Comparison of ENCODE assay signal across 14 cellular contexts in the genomic region with DNA sequence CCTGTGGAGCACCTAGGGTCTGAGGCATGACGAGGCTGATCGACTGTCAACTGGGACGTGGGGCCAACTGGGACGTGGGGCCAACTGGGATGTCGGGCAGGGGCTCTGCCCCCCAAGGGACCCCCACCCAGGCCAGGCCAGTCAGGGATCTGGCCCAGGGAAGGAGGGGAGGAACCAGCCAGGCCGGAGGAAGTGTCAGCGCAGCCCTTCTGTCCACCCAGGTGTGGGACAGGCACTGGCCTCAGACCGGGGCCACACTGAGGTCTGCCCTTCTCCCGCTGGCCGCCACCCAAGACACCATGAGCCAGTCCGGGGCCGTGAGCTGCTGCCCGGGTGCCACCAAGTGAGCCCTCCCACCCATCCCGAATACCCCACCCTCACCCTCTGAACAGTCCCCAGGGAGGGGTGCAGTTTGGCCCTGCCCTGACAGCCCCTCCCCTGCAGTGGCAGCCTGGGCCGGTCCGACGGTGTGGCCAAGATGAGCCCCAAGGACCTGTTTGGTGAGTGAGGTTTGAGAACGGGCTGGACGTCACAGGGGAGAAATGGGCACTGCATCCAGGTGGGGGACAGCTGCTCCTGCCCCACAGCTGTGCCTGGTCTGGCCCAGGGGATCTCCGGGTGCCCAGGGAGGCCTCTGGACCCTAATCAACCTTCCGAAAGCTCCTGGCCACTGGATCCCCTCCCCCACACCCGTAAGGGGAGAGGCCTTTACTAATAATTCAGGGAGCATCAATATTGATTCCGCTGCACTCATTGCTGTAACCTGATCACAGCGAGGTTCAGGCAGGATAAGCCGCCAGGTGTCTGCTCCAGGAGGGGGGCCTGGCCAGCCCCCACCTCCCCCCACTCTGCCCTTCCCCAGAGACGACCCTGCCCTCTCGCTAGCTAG. TPM values are rescaled to one million over a fixed set of nuclear protein-coding genes. Genes with fewer than 3 reads are reported as not detected.
DNase-seq lines count a peak whose midpoint lies in the region; ATAC-seq and TF ChIP-seq lines count a peak whose summit lies in the region.
"Had no signal": no experiment of that assay in that cellular context is flagged by ENCODE, and none has a peak within 500 bp of the region (broad histone marks: within the 10 kb centered on the region; RNA-seq: fewer than 3 reads in every experiment).

No MANE protein-coding gene starts in this region.

- H3K9ac ChIP-seq in mucosa of rectum (ENCODE audit: low read depth in 1 of 2, low read length in 2 of 2) = peak overlapping the region in 1 of 2 donors; percentile 41

- H3K27me3 ChIP-seq in WERI-Rb-1 (ENCODE audit: insufficient read depth, low read depth, severe bottlenecking) = no peaks in the 10 kb centered on the region
- peaks cover 0 to 5% of the 10 kb centered on the region in 2 donors for H3K27me3 ChIP-seq in mucosa of rectum (ENCODE audit: control insufficient read depth in 2 of 2, insufficient read depth in 2 of 2, low read length in 2 of 2)

- no peak overlapping the region for H3K4me3 Mint-ChIP-seq in stimulated activated effector memory CD8-positive, alpha-beta T cell treated with anti-CD3 and anti-CD28 coated beads, Interleukin-12 subunit alpha, Interleukin-12 subunit beta, amount 100 ng/mL, for 72 hours
- H3K4me3 Mint-ChIP-seq: activated CD4-positive, alpha-beta memory T cell treated with anti-CD3 and anti-CD28 coated beads, Interleukin-2, amount 10 ng/mL, durations not matched to agents 7 days and 5 days; activated T-helper 17 cell treated with anti-CD3 and anti-CD28 coated beads, Interleukin-2, amount 50 U/mL, for 72 hours; naive thymus-derived CD4-positive, alpha-beta T cell had no signal

- no peaks in the 10 kb centered on the region for H3K36me3 Mint-ChIP-seq in stimulated activated effector memory CD8-positive, alpha-beta T cell treated with anti-CD3 and anti-CD28 coated beads, Interleukin-12 subunit alpha, Interleukin-12 subunit beta, amount 100 ng/mL, for 72 hours
- no peaks in the 10 kb centered on the region for H3K36me3 Mint-ChIP-seq in activated naive CD4-positive, alpha-beta T cell treated with anti-CD3 and anti-CD28 coated beads, Interleukin-2, amount 50 U/mL, for 72 hours
- H3K36me3 Mint-ChIP-seq: naive thymus-derived CD4-positive, alpha-beta T cell had no signal

- TF ChIP-seq POLR2A in lower leg skin (IDR thresholded peaks at IDR 0.05) = no peak

- H3K27ac ChIP-seq in WERI-Rb-1 (peak overlapping the region; percentile 26; the same call in 1 of the 2 replicates), mucosa of rectum (ENCODE audit: low read depth in 2 of 2, low read length in 2 of 2) (peak overlapping the region; percentile 5 to 70)

- H3K27ac Mint-ChIP-seq in stimulated activated effector memory CD8-positive, alpha-beta T cell treated with anti-CD3 and anti-CD28 coated beads, Interleukin-12 subunit alpha, Interleukin-12 subunit beta, amount 100 ng/mL, for 72 hours = no peak overlapping the region
- H3K27ac Mint-ChIP-seq in activated naive CD4-positive, alpha-beta T cell treated with anti-CD3 and anti-CD28 coated beads, Interleukin-2, amount 50 U/mL, for 72 hours = no peak overlapping the region
- H3K27ac Mint-ChIP-seq: activated CD4-positive, alpha-beta memory T cell treated with anti-CD3 and anti-CD28 coated beads, Interleukin-2, amount 10 ng/mL, durations not matched to agents 7 days and 5 days; activated T-helper 17 cell treated with anti-CD3 and anti-CD28 coated beads, Interleukin-2, amount 50 U/mL, for 72 hours; naive thymus-derived CD4-positive, alpha-beta T cell had no signal

- no peaks in the 10 kb centered on the region for H3K36me3 ChIP-seq in WERI-Rb-1
- no peaks in the 10 kb centered on the region for H3K36me3 ChIP-seq in mucosa of rectum (ENCODE audit: control insufficient read depth in 2 of 2, insufficient read depth in 2 of 2, low read length in 2 of 2)
- H3K36me3 ChIP-seq: BE2C, upper lobe of right lung had no signal

- H3K9me3 ChIP-seq in WERI-Rb-1 (ENCODE audit: severe bottlenecking) (no peaks in the 10 kb centered on the region), mucosa of rectum (ENCODE audit: control insufficient read depth in 2 of 2, low read length in 2 of 2) (no peaks in the 10 kb centered on the region)
- H3K9me3 ChIP-seq: BE2C, upper lobe of right lung had no signal

- DNase-seq in ELF-1 (ENCODE audit: low read depth, low spot score) (peak; percentile 14), WERI-Rb-1 (no peak), lower leg skin (ENCODE audit: low spot score in 2 of 2) (no peak)
- DNase-seq in stimulated activated effector memory CD8-positive, alpha-beta T cell treated with anti-CD3 and anti-CD28 coated beads, Interleukin-12 subunit alpha, Interleukin-12 subunit beta, amount 100 ng/mL, for 72 hours (ENCODE audit: low spot score in 2 of 2) = no peak
- DNase-seq in activated naive CD4-positive, alpha-beta T cell treated with anti-CD3 and anti-CD28 coated beads, Interleukin-2, amount 50 U/mL, for 72 hours (ENCODE audit: low spot score in 2 of 2) = no peak
- DNase-seq: activated CD4-positive, alpha-beta memory T cell treated with anti-CD3 and anti-CD28 coated beads, Interleukin-2, amount 10 ng/mL, durations not matched to agents 7 days and 5 days; anterior cingulate cortex; BE2C; cortex of kidney; naive thymus-derived CD4-positive, alpha-beta T cell; NCI-H2081 treated with DMSO at 0.1 percent for 48 hours; upper lobe of right lung had no signal

- peaks cover 46 to 71% of the 10 kb centered on the region in 2 donors for H3K4me1 ChIP-seq in mucosa of rectum (ENCODE audit: control insufficient read depth in 2 of 2, insufficient read depth in 2 of 2, low read length in 2 of 2)
- H3K4me1 ChIP-seq: BE2C had no signal

- intact Hi-C loops in lower leg skin (cut with DNase I; ENCODE audit: low total_unique reads) = no loop called here

- TF ChIP-seq CTCF in WERI-Rb-1 (IDR thresholded peaks at IDR 0.05; ENCODE audit: low read depth, low read length) (no peak), lower leg skin (IDR thresholded peaks at IDR 0.05) (no peak)

- H3K4me3 ChIP-seq in WERI-Rb-1 (ENCODE audit: low read depth, low read length) = no peak overlapping the region
- H3K4me3 ChIP-seq in mucosa of rectum (ENCODE audit: low read length in 2 of 2) = peak overlapping the region in 1 of 2 donors; percentile 17
- no peak overlapping the region for H3K4me3 ChIP-seq in lower leg skin (ENCODE audit: low read depth, poor library complexity, severe bottlenecking)

- WGBS in lower leg skin, 2 donors = 70 to 72% methylated on average over 25 to 27 of the region's 27 CpGs

- no peak for ATAC-seq in stimulated activated effector memory CD8-positive, alpha-beta T cell treated with anti-CD3 and anti-CD28 coated beads, Interleukin-12 subunit alpha, Interleukin-12 subunit beta, amount 100 ng/mL, for 72 hours
- ATAC-seq in activated naive CD4-positive, alpha-beta T cell treated with anti-CD3 and anti-CD28 coated beads, Interleukin-2, amount 50 U/mL, for 72 hours = no peak
- ATAC-seq: activated T-helper 17 cell treated with anti-CD3 and anti-CD28 coated beads, Interleukin-2, amount 50 U/mL, for 72 hours; naive thymus-derived CD4-positive, alpha-beta T cell; upper lobe of right lung had no signal

- peaks cover 18% of the 10 kb centered on the region for H3K4me1 Mint-ChIP-seq in stimulated activated effector memory CD8-positive, alpha-beta T cell treated with anti-CD3 and anti-CD28 coated beads, Interleukin-12 subunit alpha, Interleukin-12 subunit beta, amount 100 ng/mL, for 72 hours
- H3K4me1 Mint-ChIP-seq: activated T-helper 17 cell treated with anti-CD3 and anti-CD28 coated beads, Interleukin-2, amount 50 U/mL, for 72 hours had no signal

- H3K9me3 Mint-ChIP-seq in stimulated activated effector memory CD8-positive, alpha-beta T cell treated with anti-CD3 and anti-CD28 coated beads, Interleukin-12 subunit alpha, Interleukin-12 subunit beta, amount 100 ng/mL, for 72 hours = no peaks in the 10 kb centered on the region
- H3K9me3 Mint-ChIP-seq in activated naive CD4-positive, alpha-beta T cell treated with anti-CD3 and anti-CD28 coated beads, Interleukin-2, amount 50 U/mL, for 72 hours = no peaks in the 10 kb centered on the region
- H3K9me3 Mint-ChIP-seq: activated CD4-positive, alpha-beta memory T cell treated with anti-CD3 and anti-CD28 coated beads, Interleukin-2, amount 10 ng/mL, durations not matched to agents 7 days and 5 days; activated T-helper 17 cell treated with anti-CD3 and anti-CD28 coated beads, Interleukin-2, amount 50 U/mL, for 72 hours; naive thymus-derived CD4-positive, alpha-beta T cell had no signal

RNA-seq across cellular contexts. Expression of a gene that starts 3.3 kb away (rescaled TPM):
- 100 to 1,000 TPM; 143 to 242 (median 164) TPM for total RNA-seq in lower leg skin
- total RNA-seq in activated naive CD4-positive, alpha-beta T cell treated with anti-CD3 and anti-CD28 coated beads, Interleukin-2, amount 50 U/mL, for 72 hours = 10 to 100 TPM in 1 of 2 donors, 1 to 10 TPM in 1; 2.4 to 34.1 TPM

RNA-seq across cellular contexts. Expression of a gene that starts 13.7 kb away (rescaled TPM):
- total RNA-seq in lower leg skin = 10 to 100 TPM; 28.9 to 70.9 (median 42.9) TPM
- 10 to 100 TPM in 1 of 2 donors, 1 to 10 TPM in 1; 5.2 to 11.3 TPM for total RNA-seq in activated naive CD4-positive, alpha-beta T cell treated with anti-CD3 and anti-CD28 coated beads, Interleukin-2, amount 50 U/mL, for 72 hours

RNA-seq across cellular contexts. Expression of a gene that starts 14.3 kb away (rescaled TPM):
- total RNA-seq in lower leg skin = 10 to 100 TPM; 31.1 to 57.0 (median 39.6) TPM
- total RNA-seq in activated naive CD4-positive, alpha-beta T cell treated with anti-CD3 and anti-CD28 coated beads, Interleukin-2, amount 50 U/mL, for 72 hours = 10 to 100 TPM; 50.9 to 63.5 TPM

RNA-seq across cellular contexts. Expression of a gene that starts 37.9 kb away (rescaled TPM):
- 100 to 1,000 TPM; 167 to 249 (median 183) TPM for total RNA-seq in lower leg skin
- total RNA-seq in activated naive CD4-positive, alpha-beta T cell treated with anti-CD3 and anti-CD28 coated beads, Interleukin-2, amount 50 U/mL, for 72 hours = 100 to 1,000 TPM; 226 to 328 TPM

Comparison
In these comparisons a context has a peak if more than half of its experiments do, and no peak if none do; other contexts are left out.
1. RNA of a gene that starts 3.3 kb away (total RNA-seq): 143 to 242 TPM in lower leg skin; 2.4 to 34.1 TPM in activated naive CD4-positive, alpha-beta T cell treated with anti-CD3 and anti-CD28 coated beads, Interleukin-2, amount 50 U/mL, for 72 hours; every median in the first group is over 4 times any median in the second.